In the genomic region with DNA sequence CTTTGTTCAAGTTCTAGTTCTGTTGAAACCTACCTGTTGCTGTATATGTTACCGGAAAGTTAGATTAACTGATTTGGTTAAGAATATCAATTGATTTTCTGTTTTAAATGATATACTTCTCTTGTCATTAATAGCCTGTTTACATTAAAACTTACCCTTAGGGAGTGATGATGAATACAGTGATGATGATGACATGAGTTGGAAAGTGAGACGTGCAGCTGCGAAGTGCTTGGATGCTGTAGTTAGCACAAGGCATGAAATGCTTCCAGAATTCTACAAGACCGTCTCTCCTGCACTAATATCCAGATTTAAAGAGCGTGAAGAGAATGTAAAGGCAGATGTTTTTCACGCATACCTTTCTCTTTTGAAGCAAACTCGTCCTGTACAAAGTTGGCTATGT, we compare ENCODE assay signal across 30 cellular contexts.
"Had no signal": no experiment of that assay in that cellular context is flagged by ENCODE, and none has a peak within 500 bp of the region (broad histone marks: within the 10 kb centered on the region; RNA-seq: fewer than 3 reads in every experiment).

No MANE protein-coding gene starts in this region.

- DNase-seq: activated B cell treated with CpG ODN at 0.5 μM for 24 hours; activated CD4-positive, alpha-beta memory T cell treated with anti-CD3 and anti-CD28 coated beads for 36 hours; activated CD4-positive, alpha-beta T cell treated with anti-CD3 and anti-CD28 coated beads for 4 hours; activated CD4-positive, alpha-beta T cell treated with anti-CD3 and anti-CD28 coated beads, Interleukin-2, amount 50 U/mL, for 1 hour; activated CD4-positive, CD25-positive, alpha-beta regulatory T cell treated with anti-CD3 and anti-CD28 coated beads, Interleukin-2, amount 50 U/mL, for 72 hours; activated CD8-positive, alpha-beta memory T cell treated with anti-CD3 and anti-CD28 coated beads, Interleukin-2, amount 50 U/mL, for 4 hours; activated gamma-delta T cell treated with Interleukin-2 at 50 U/mL for 16 hours; activated naive CD4-positive, alpha-beta T cell treated with anti-CD3 and anti-CD28 coated beads for 36 hours; activated T-cell treated with anti-CD3 and anti-CD28 coated beads for 4 hours; activated T-cell treated with anti-CD3 and anti-CD28 coated beads, Interleukin-2, amount 50 U/mL, for 4 hours; amniotic stem cell; aorta; brain microvascular endothelial cell; NCI-H1092 treated with DMSO at 0.1 percent for 48 hours; NCI-H1417; NCI-H146; NCI-H187; NCI-H2029 treated with DMSO at 0.1 percent for 48 hours; NCI-H2107; NCI-H2171; NCI-H510A; NCI-H526; NCI-H748 treated with DMSO at 0.1 percent for 48 hours; Right ventricle myocardium superior; SW 1271; T-helper 1 cell; T-helper 2 cell; T-helper 9 cell had no signal

- ATAC-seq: activated naive CD4-positive, alpha-beta T cell treated with anti-CD3 and anti-CD28 coated beads, Interleukin-2, amount 50 U/mL, for 72 hours; activated T-cell treated with anti-CD3 and anti-CD28 coated beads, Interleukin-2, amount 50 U/mL, for 4 hours had no signal

- H3K4me3 ChIP-seq: cardiac muscle cell had no signal
